Comparison of ENCODE assay signal across 2 cellular contexts in genomic region chr12:21812340-21812739, GRCh38. TPM values are rescaled to one million over a fixed set of nuclear protein-coding genes. Genes with fewer than 3 reads are reported as not detected.
"Had no signal": no experiment of that assay in that cellular context is flagged by ENCODE, and none has a peak within 500 bp of the region (broad histone marks: within the 10 kb centered on the region; RNA-seq: fewer than 3 reads in every experiment).

No MANE protein-coding gene starts in this region.

RNA-seq across cellular contexts. Expression of gene KCNJ8, which starts 37.8 kb away (rescaled TPM):
- total RNA-seq: M059J, MCF 10A had no signal
